ENCODE assay signal across 13 cellular contexts in the genomic region with DNA sequence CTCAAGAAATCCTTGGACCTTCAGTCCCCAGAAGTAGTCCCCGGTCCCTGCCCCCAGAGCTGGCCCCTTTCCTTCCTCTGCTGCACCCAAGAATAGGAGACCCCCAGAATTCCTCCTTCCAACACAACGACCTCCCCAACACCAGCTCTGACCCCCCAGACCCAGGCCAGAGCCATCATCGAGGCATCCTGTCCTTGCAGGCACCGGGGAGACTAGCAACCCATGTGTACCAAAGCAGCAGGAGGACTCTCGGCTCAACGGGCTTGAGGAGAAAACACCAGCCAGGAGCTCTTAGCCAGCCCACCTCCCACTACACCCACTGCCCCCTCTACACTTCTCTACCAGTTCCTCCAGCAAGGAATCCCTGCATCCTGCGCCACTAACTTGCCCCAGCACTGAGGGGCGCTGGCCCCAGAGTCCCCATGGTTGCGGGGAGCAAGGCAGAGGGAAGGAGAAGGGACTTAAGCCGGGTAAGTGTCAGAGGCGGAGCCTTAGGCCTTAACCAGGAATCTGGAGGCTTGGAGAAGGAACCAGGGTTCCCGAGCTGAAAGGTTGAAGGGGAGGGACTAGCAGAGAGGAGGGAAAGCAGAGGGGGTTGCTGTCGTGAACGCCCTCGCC. TPM values are rescaled to one million over a fixed set of nuclear protein-coding genes. Genes with fewer than 3 reads are reported as not detected.
DNase-seq lines count a peak whose midpoint lies in the region; ATAC-seq, FAIRE-seq and TF ChIP-seq lines count a peak whose summit lies in the region.
"Had no signal": no experiment of that assay in that cellular context is flagged by ENCODE, and none has a peak within 500 bp of the region (broad histone marks: within the 10 kb centered on the region; RNA-seq: fewer than 3 reads in every experiment).

No MANE protein-coding gene starts in this region.

- FAIRE-seq in A549 (lab: Jason Lieb, UNC) = no peak
- FAIRE-seq: endothelial cell of umbilical vein had no signal

- TF ChIP-seq EP300 in A549 (IDR thresholded peaks at IDR 0.05) = no peak

- ATAC-seq in A549 (peak; percentile 2 to 29; a peak in 4 of 6 replicates), RWPE2 (ENCODE audit: low read depth) (no peak), HG03095 (IDR thresholded peaks at IDR 0.05; ENCODE audit: unreplicated experiment) (no peak)
- ATAC-seq: naive thymus-derived CD4-positive, alpha-beta T cell had no signal

- H3K4me3 ChIP-seq in A549 (peak overlapping the region; percentile 39; the same call in 2 of the 3 replicates), RWPE2 (ENCODE audit: severe bottlenecking) (no peak overlapping the region), iPS DF 6.9 (ENCODE audit: low read length) (peak overlapping the region; percentile 43; the same call in 1 of the 2 replicates), osteoblast (ENCODE audit: insufficient read depth, low read length) (no peak overlapping the region)
- H3K4me3 ChIP-seq: SJCRH30 had no signal

- peaks cover 12% of the 10 kb centered on the region for H3K4me1 ChIP-seq in A549
- H3K4me1 ChIP-seq in RWPE2 (ENCODE audit: insufficient read depth, poor library complexity, severe bottlenecking) = no peaks in the 10 kb centered on the region
- H3K4me1 ChIP-seq in iPS DF 6.9 (ENCODE audit: control insufficient read depth, insufficient read depth, low read length) = peaks cover 10% of the 10 kb centered on the region
- H3K4me1 ChIP-seq in osteoblast (ENCODE audit: insufficient read depth, low read length) = no peaks in the 10 kb centered on the region
- H3K4me1 ChIP-seq: SJCRH30 had no signal

- no peaks in the 10 kb centered on the region for H4K20me1 ChIP-seq in osteoblast (ENCODE audit: insufficient read depth, low read length)

- no peak for TF ChIP-seq RAD21 in A549 (conservative IDR thresholded peaks at IDR 0.05 in 1 of 2, IDR thresholded peaks at IDR 0.05 in 1 of 2)

- TF ChIP-seq CTCF in A549 (IDR thresholded peaks at IDR 0.05) (no peak), RWPE2 (IDR thresholded peaks at IDR 0.05; ENCODE audit: poor library complexity, severe bottlenecking) (no peak), osteoblast (IDR thresholded peaks at IDR 0.05; ENCODE audit: extremely low read depth, low read depth, low read length) (no peak)

- 59% methylated on average over 14 of the region's 15 CpGs for WGBS in A549 (ENCODE audit: missing lambda C conversion rate)
- WGBS in iPS DF 6.9 (ENCODE audit: insufficient coverage, insufficient read length) = no CpG with 5 or more reads among the region's 15 CpGs

- POLR2A ChIA-PET in A549 (lab: Yijun Ruan, JAX) = interaction anchor here (1.3 kb wide), 1 partner anchor 17 kb away, joined by 3 read pairs; no protein-coding TSS in a partner anchor

- H3K27ac ChIP-seq in A549 = no peak overlapping the region
- no peak overlapping the region for H3K27ac ChIP-seq in RWPE2 (ENCODE audit: poor library complexity, severe bottlenecking)
- no peak overlapping the region for H3K27ac ChIP-seq in iPS DF 6.9 (ENCODE audit: low read length)
- H3K27ac ChIP-seq in osteoblast (ENCODE audit: low read depth, low read length) = no peak overlapping the region
- H3K27ac ChIP-seq: BLaER1, SJCRH30 had no signal

- DNase-seq in A549 (ENCODE audit: low read depth in 1 of 2, low spot score in 1 of 2) = no peak
- peak; percentile 23 for DNase-seq in RWPE2 (ENCODE audit: low spot score)
- DNase-seq in iPS DF 6.9 (ENCODE audit: low read depth, low spot score) = no peak
- DNase-seq in osteoblast (ENCODE audit: insufficient read length, low spot score, missing footprints) = peak; percentile 75
- DNase-seq in Ammon's horn (ENCODE audit: low spot score) = no peak
- DNase-seq in NCI-H2171 treated with DMSO at 0.1 percent for 48 hours (lab: John Stamatoyannopoulos, UW) = no peak
- no peak for DNase-seq in A172 (ENCODE audit: low spot score)
- DNase-seq: naive thymus-derived CD4-positive, alpha-beta T cell; SJCRH30; stimulated activated CD4-positive, alpha-beta T cell treated with anti-CD3 and anti-CD28 coated beads, Interleukin-12 subunit alpha, Interleukin-12 subunit beta, amount 100 ng/mL, for 4 hours had no signal

- CTCF ChIA-PET in A549 (lab: Yijun Ruan, JAX) = interaction anchor here (0.6 to 6.7 kb wide), 21 partner anchors 12 to 1749 kb away, joined by 3 to 53 read pairs (median 4); no protein-coding TSS in a partner anchor

- no peak for TF ChIP-seq POLR2A in A549 (IDR thresholded peaks at IDR 0.05; ENCODE audit: low read length)

- H3K9me3 ChIP-seq in A549 (no peaks in the 10 kb centered on the region), RWPE2 (ENCODE audit: severe bottlenecking) (no peaks in the 10 kb centered on the region), iPS DF 6.9 (ENCODE audit: control insufficient read depth, insufficient read depth, low read length) (no peaks in the 10 kb centered on the region), osteoblast (ENCODE audit: low read depth, low read length) (no peaks in the 10 kb centered on the region)
- H3K9me3 ChIP-seq: BLaER1, SJCRH30 had no signal

- peak overlapping the region; percentile 83 for H3K4me2 ChIP-seq in A549
- no peak overlapping the region for H3K4me2 ChIP-seq in osteoblast (ENCODE audit: insufficient read depth, low read length)

- H3K36me3 ChIP-seq in RWPE2 (ENCODE audit: low read depth) = no peaks in the 10 kb centered on the region
- H3K36me3 ChIP-seq in iPS DF 6.9 (ENCODE audit: control insufficient read depth, insufficient read depth, low read length) = no peaks in the 10 kb centered on the region
- H3K36me3 ChIP-seq in osteoblast (ENCODE audit: insufficient read depth, low read length) = no peaks in the 10 kb centered on the region
- H3K36me3 ChIP-seq: BLaER1, SJCRH30 had no signal

- no peaks in the 10 kb centered on the region for H3K79me2 ChIP-seq in osteoblast (ENCODE audit: insufficient read depth, low read length)

- no peak overlapping the region for H2AFZ ChIP-seq in osteoblast (ENCODE audit: low read length)

- H3K27me3 ChIP-seq in RWPE2 (ENCODE audit: insufficient read depth, poor library complexity, severe bottlenecking) (peaks cover 55% of the 10 kb centered on the region), iPS DF 6.9 (ENCODE audit: control insufficient read depth, insufficient read depth, low read length) (peaks cover 50% of the 10 kb centered on the region), osteoblast (ENCODE audit: insufficient read depth, low read length) (peaks cover 37% of the 10 kb centered on the region)
- H3K27me3 ChIP-seq: SJCRH30 had no signal

TF ChIP-seq in A549, 52 proteins besides CTCF, POLR2A, EP300 and RAD21 (continues in another document):
- TF ChIP-seq, protein P1, sequence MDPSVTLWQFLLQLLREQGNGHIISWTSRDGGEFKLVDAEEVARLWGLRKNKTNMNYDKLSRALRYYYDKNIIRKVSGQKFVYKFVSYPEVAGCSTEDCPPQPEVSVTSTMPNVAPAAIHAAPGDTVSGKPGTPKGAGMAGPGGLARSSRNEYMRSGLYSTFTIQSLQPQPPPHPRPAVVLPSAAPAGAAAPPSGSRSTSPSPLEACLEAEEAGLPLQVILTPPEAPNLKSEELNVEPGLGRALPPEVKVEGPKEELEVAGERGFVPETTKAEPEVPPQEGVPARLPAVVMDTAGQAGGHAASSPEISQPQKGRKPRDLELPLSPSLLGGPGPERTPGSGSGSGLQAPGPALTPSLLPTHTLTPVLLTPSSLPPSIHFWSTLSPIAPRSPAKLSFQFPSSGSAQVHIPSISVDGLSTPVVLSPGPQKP (IDR thresholded peaks at IDR 0.05; ENCODE audit: low read depth, low read length) = no peak
- TF ChIP-seq BHLHE40 (IDR thresholded peaks at IDR 0.05; ENCODE audit: low read depth, low read length) = no peak
- TF ChIP-seq CHD2 (IDR thresholded peaks at IDR 0.05; ENCODE audit: low read length, partially characterized antibody) = no peak
- TF ChIP-seq FOXS1 (CRISPR knock-in tag; IDR thresholded peaks at IDR 0.05) = no peak
- TF ChIP-seq GATA3 (IDR thresholded peaks at IDR 0.05; ENCODE audit: borderline replicate concordance) = no peak
- TF ChIP-seq RCOR1 (IDR thresholded peaks at IDR 0.05; ENCODE audit: low read depth, low read length) = no peak
- TF ChIP-seq HOXA7 (CRISPR knock-in tag; IDR thresholded peaks at IDR 0.05) = no peak
- no peak for TF ChIP-seq USF2 (IDR thresholded peaks at IDR 0.05)
- TF ChIP-seq PBX3 (IDR thresholded peaks at IDR 0.05) = no peak
- TF ChIP-seq FOSL2 (IDR thresholded peaks at IDR 0.05) = no peak
- no peak for TF ChIP-seq FOSL2 (CRISPR knock-in tag; IDR thresholded peaks at IDR 0.05)
- no peak for TF ChIP-seq HEYL (CRISPR knock-in tag; IDR thresholded peaks at IDR 0.05)

RNA-seq across cellular contexts. Expression of gene GRID1, which starts 3.9 kb away (rescaled TPM):
- polyA plus RNA-seq in A549 (2011; rRNA removed) (0.30 and 0.49 TPM in 2 replicates), A549 (2017; fragmentation: RNase III; extraction: RNeasy Plus Mini Kit Qiagen cat#74134 plus additional on column Dnase treatment) (0.10 to 0.14 TPM (median 0.12 TPM) in 3 replicates)
- polyA plus RNA-seq in A549 (2012; cell fraction: cytosol; rRNA removed) = 0.25 and 0.40 TPM in 2 replicates
- 0.35 and 0.43 TPM in 2 replicates for polyA plus RNA-seq in A549 (2012; cell fraction: nucleus; rRNA removed)
- polyA minus RNA-seq in A549 (2011; rRNA and poly(A)+ RNA removed) = 1.2 and 1.5 TPM in 2 replicates
- total RNA-seq in osteoblast = under 0.01 TPM in 1 of 2 replicates, not detected in the other
- total RNA-seq in A172 (2014; rRNA removed; shearing (Covaris generic)) = 4.9 and 5.2 TPM in 2 replicates
- total RNA-seq: endothelial cell of umbilical vein; naive thymus-derived CD4-positive, alpha-beta T cell; SJCRH30 had no signal
- polyA plus RNA-seq: endothelial cell of umbilical vein; naive thymus-derived CD4-positive, alpha-beta T cell had no signal

Comparison
In these comparisons a context has a peak if more than half of its experiments do, and no peak if none do; other contexts are left out.
1. ATAC-seq: peak in A549 (2 of 2); none in RWPE2 (single experiment) and HG03095 (single experiment).
2. DNase-seq: peak in RWPE2 (single experiment) and osteoblast (single experiment); none in A549 (0 of 2), iPS DF 6.9 (single experiment), Ammon's horn (single experiment), NCI-H2171 treated with DMSO at 0.1 percent for 48 hours (single experiment) and A172 (single experiment).
3. H3K4me3 ChIP-seq: peak in A549 (single experiment) and iPS DF 6.9 (single experiment); none in RWPE2 (single experiment) and osteoblast (single experiment).